8 cellular contexts compared by ENCODE assay signal in genomic region chr19:11506101-11506555, GRCh38. TPM values are rescaled to one million over a fixed set of nuclear protein-coding genes. Genes with fewer than 3 reads are reported as not detected.
DNase-seq lines count a peak whose midpoint lies in the region; ATAC-seq and TF ChIP-seq lines count a peak whose summit lies in the region.

No MANE protein-coding gene starts in this region.

- no peaks in the 10 kb centered on the region for H3K27me3 ChIP-seq in CD8-positive, alpha-beta T cell (ENCODE audit: insufficient read depth, low read length)
- no peaks in the 10 kb centered on the region for H3K27me3 ChIP-seq in IMR-90 (ENCODE audit: control insufficient read depth, insufficient read depth, low read length)

- peak overlapping the region; percentile 97 for H3K27ac ChIP-seq in CD8-positive, alpha-beta T cell (ENCODE audit: low read depth, low read length)
- peak overlapping the region; percentile 69; the same call in 1 of the 2 replicates for H3K27ac ChIP-seq in IMR-90 (ENCODE audit: insufficient read depth, low read length)

- H3K18ac ChIP-seq in IMR-90 (ENCODE audit: low read depth, low read length): no peak overlapping the region

- H2BK5ac ChIP-seq in IMR-90 (ENCODE audit: low read depth, low read length, poor library complexity, severe bottlenecking): peak overlapping the region; percentile 31

- H3K14ac ChIP-seq in IMR-90 (replicated peaks; ENCODE audit: low read depth, low read length): peak overlapping the region; percentile 91

- H2AK9ac ChIP-seq in IMR-90 (replicated peaks; ENCODE audit: low read depth, low read length, poor library complexity): peak overlapping the region; percentile 99

- ATAC-seq in CD8-positive, alpha-beta T cell: peak; percentile 2
- ATAC-seq in GM21529 (IDR thresholded peaks at IDR 0.05; ENCODE audit: unreplicated experiment) (peak; percentile 32), IMR-90 (ENCODE audit: low read depth) (peak; percentile 15), HG03095 (IDR thresholded peaks at IDR 0.05; ENCODE audit: unreplicated experiment) (no peak)

- no TSS peak for BruUV-seq in IMR-90 (replicated peaks; lab: Mats Ljungman, UMichigan)

- H3K4me1 ChIP-seq in CD8-positive, alpha-beta T cell (ENCODE audit: insufficient read depth, low read length): peaks cover 14% of the 10 kb centered on the region
- peaks cover 6% of the 10 kb centered on the region for H3K4me1 ChIP-seq in IMR-90 (ENCODE audit: control insufficient read depth, insufficient read depth, low read length)

- peak overlapping the region; percentile 96 for H3K4me3 ChIP-seq in CD8-positive, alpha-beta T cell (ENCODE audit: low read depth, low read length)
- H3K4me3 ChIP-seq in IMR-90 (ENCODE audit: insufficient read depth, low read depth, low read length) (peak overlapping the region; percentile 60), cardiac fibroblast (replicated peaks in 1 of 2; ENCODE audit: low read depth in 2 of 2, low read length in 2 of 2) (peak overlapping the region; percentile 46 to 70)

- no peaks in the 10 kb centered on the region for H3K9me3 ChIP-seq in CD8-positive, alpha-beta T cell (ENCODE audit: low read length)
- no peaks in the 10 kb centered on the region for H3K9me3 ChIP-seq in IMR-90 (ENCODE audit: control insufficient read depth, insufficient read depth, low read length)

- no peaks in the 10 kb centered on the region for H3K27me3 Mint-ChIP-seq in CD8-positive, alpha-beta T cell (ENCODE audit: low read depth)
- H3K27me3 Mint-ChIP-seq in mesothelial cell of epicardium (ENCODE audit: low read depth): no peaks in the 10 kb centered on the region

- peak in 1 of 7 experiments; percentile 54 for DNase-seq in CD8-positive, alpha-beta T cell
- no peak for DNase-seq in IMR-90
- DNase-seq in cardiac fibroblast (ENCODE audit: low read depth in 2 of 2): no peak
- no peak for DNase-seq in mesothelial cell of epicardium (ENCODE audit: low spot score in 2 of 2, unreplicated experiment in 2 of 2)
- DNase-seq in NCI-H2171 treated with DMSO at 0.1 percent for 48 hours (lab: John Stamatoyannopoulos, UW): no peak
- DNase-seq in LoVo (ENCODE audit: low spot score): no peak

- no peak for TF ChIP-seq RAD21 in IMR-90 (IDR thresholded peaks at IDR 0.05; ENCODE audit: low read length)

- H4K91ac ChIP-seq in IMR-90 (ENCODE audit: insufficient read depth, low read depth, low read length): peak overlapping the region; percentile 82

- H2BK20ac ChIP-seq in IMR-90 (ENCODE audit: low read depth, low read length): no peak overlapping the region

- peaks cover 14 to 30% of the 10 kb centered on the region in 2 experiments; a peak in 3 of 4 replicates for H3K79me1 ChIP-seq in IMR-90 (ENCODE audit: low read depth in 1 of 2, low read length in 2 of 2)

- H3K36me3 Mint-ChIP-seq in CD8-positive, alpha-beta T cell: peaks cover 18% of the 10 kb centered on the region
- H3K36me3 Mint-ChIP-seq in mesothelial cell of epicardium: peaks cover 6% of the 10 kb centered on the region

- peaks cover 4% of the 10 kb centered on the region for H3K9me1 ChIP-seq in IMR-90 (ENCODE audit: insufficient read depth, low read length)

- intact Hi-C loops in CD8-positive, alpha-beta T cell (cut with DNase I, micrococcal nuclease): loop anchor here in 1 of 2 experiments (10.0 kb wide), 1 partner anchor 631 kb away; the partner anchor contains the start of gene CARM1
- intact Hi-C loops in IMR-90 (cut with micrococcal nuclease): no loop called here

- H3K36me3 ChIP-seq in CD8-positive, alpha-beta T cell (ENCODE audit: insufficient read depth, low read length): no peaks in the 10 kb centered on the region
- peaks cover 1% of the 10 kb centered on the region for H3K36me3 ChIP-seq in IMR-90 (ENCODE audit: control insufficient read depth, insufficient read depth, low read length)

- H3K9ac ChIP-seq in IMR-90 (ENCODE audit: low read depth, low read length): peak overlapping the region; percentile 66

- H3K9me3 Mint-ChIP-seq in CD8-positive, alpha-beta T cell: no peaks in the 10 kb centered on the region
- H3K9me3 Mint-ChIP-seq in mesothelial cell of epicardium: no peaks in the 10 kb centered on the region

- H4K5ac ChIP-seq in IMR-90 (ENCODE audit: low read depth, low read length): peak overlapping the region; percentile 90

- no peak overlapping the region for H2BK15ac ChIP-seq in IMR-90 (ENCODE audit: low read depth, low read length)

- CTCF ChIA-PET in CD8-positive, alpha-beta T cell (lab: Charles Lee): no interaction called here
- CTCF ChIA-PET in IMR-90 (lab: Yijun Ruan, JAX): no interaction called here

- TF ChIP-seq CTCF in CD8-positive, alpha-beta T cell (IDR thresholded peaks at IDR 0.05): no peak
- TF ChIP-seq CTCF in IMR-90 (conservative IDR thresholded peaks at IDR 0.05; ENCODE audit: low read depth, low read length) (no peak), cardiac fibroblast (IDR thresholded peaks at IDR 0.05; ENCODE audit: low read depth, low read length) (no peak), mesothelial cell of epicardium (IDR thresholded peaks at IDR 0.05; ENCODE audit: unreplicated experiment) (no peak)

- no peak overlapping the region for H3K27ac Mint-ChIP-seq in CD8-positive, alpha-beta T cell
- peak overlapping the region; percentile 97 for H3K27ac Mint-ChIP-seq in mesothelial cell of epicardium

- peak overlapping the region; percentile 95 for H3K4me2 ChIP-seq in IMR-90 (ENCODE audit: low read depth, low read length)

- in situ Hi-C loops in IMR-90 (cut with MboI; ENCODE audit: low sequenced_read_pairs): no loop called here

- no peak overlapping the region for H3K23ac ChIP-seq in IMR-90 (ENCODE audit: low read depth, low read length)

- peak overlapping the region; percentile 90 for H2AFZ ChIP-seq in IMR-90 (replicated peaks; ENCODE audit: low read length, poor library complexity)

- peak overlapping the region; percentile 76 for H3K4ac ChIP-seq in IMR-90 (ENCODE audit: low read depth, low read length)

- no peak overlapping the region for H2BK120ac ChIP-seq in IMR-90 (ENCODE audit: low read depth, low read length)

- 33% methylated on average over 9 of the region's 20 CpGs; no CpG with 5 or more reads in 1 of the 2 experiments for WGBS in IMR-90 (ENCODE audit: extremely low coverage in 2 of 2, insufficient read length in 1 of 2), 2 experiments

- H3K4me1 Mint-ChIP-seq in CD8-positive, alpha-beta T cell (ENCODE audit: low read depth): peaks cover 18% of the 10 kb centered on the region
- peaks cover 14% of the 10 kb centered on the region for H3K4me1 Mint-ChIP-seq in mesothelial cell of epicardium

- no peak overlapping the region for H3K56ac ChIP-seq in IMR-90 (ENCODE audit: extremely low read depth, insufficient read depth, low read length)

- H3K4me3 Mint-ChIP-seq in CD8-positive, alpha-beta T cell: peak overlapping the region; percentile 93
- H3K4me3 Mint-ChIP-seq in mesothelial cell of epicardium: peak overlapping the region; percentile 83

- POLR2A ChIA-PET in CD8-positive, alpha-beta T cell (lab: Charles Lee): interaction anchor here (1.0 to 1.3 kb wide), 2 partner anchors 13 to 23 kb away, joined by 3 to 4 read pairs; partner anchors contain the start of gene ECSIT
- POLR2A ChIA-PET in IMR-90 (lab: Charles Lee; ENCODE audit: unreplicated experiment): no interaction called here

- H2AK5ac ChIP-seq in IMR-90 (ENCODE audit: low read depth, low read length): peak overlapping the region; percentile 91

- peak overlapping the region; percentile 78 to 94 for H4K8ac ChIP-seq in IMR-90 (ENCODE audit: low read depth in 2 of 2, low read length in 2 of 2)

- H4K20me1 ChIP-seq in IMR-90 (ENCODE audit: insufficient read depth, low read length): no peaks in the 10 kb centered on the region

- dilution Hi-C loops in IMR-90 (cut with HindIII; ENCODE audit: low sequenced_read_pairs, unreplicated experiment): no loop called here

- no peak for TF ChIP-seq POLR2A in IMR-90 (IDR thresholded peaks at IDR 0.05; ENCODE audit: low read depth, low read length)

TF ChIP-seq in IMR-90, 13 proteins besides CTCF, POLR2A, EP300 and RAD21 (continues in another document):
- no peak for TF ChIP-seq RFX5 (IDR thresholded peaks at IDR 0.05; ENCODE audit: low read depth, low read length)
- no peak for TF ChIP-seq MAFK (IDR thresholded peaks at IDR 0.05; ENCODE audit: low read depth, low read length)
- no peak for TF ChIP-seq SMC3 (IDR thresholded peaks at IDR 0.05; ENCODE audit: low read depth, low read length)
- TF ChIP-seq RCOR1 (IDR thresholded peaks at IDR 0.05; ENCODE audit: insufficient replicate concordance, low read length): no peak
- TF ChIP-seq MAZ (IDR thresholded peaks at IDR 0.05; ENCODE audit: borderline replicate concordance, low read depth, low read length): no peak

RNA-seq across cellular contexts. Expression of gene ZNF653, which starts 0.5 kb away (rescaled TPM):
- 1 to 10 TPM; 9.7 to 10.0 TPM for total RNA-seq in CD8-positive, alpha-beta T cell
- total RNA-seq in IMR-90 (2012; rRNA removed) (3.9 and 4.4 TPM in 2 replicates), mesothelial cell of epicardium (13.9 to 16.5 TPM (median 15.4 TPM) in 3 replicates)
- 9.0 and 10.3 TPM in 2 replicates for polyA plus RNA-seq in IMR-90 (2012; rRNA removed)
- polyA plus RNA-seq in IMR-90 (2012; cell fraction: cytosol; rRNA removed): 7.2 and 9.3 TPM in 2 replicates
- 26.5 and 30.3 TPM in 2 replicates for polyA plus RNA-seq in IMR-90 (2012; cell fraction: nucleus; rRNA removed; ENCODE audit: low replicate concordance)

RNA-seq across cellular contexts. Expression of gene ECSIT, which starts 22.8 kb away (rescaled TPM):
- 10 to 100 TPM; 31.1 to 32.4 TPM for total RNA-seq in CD8-positive, alpha-beta T cell
- total RNA-seq in IMR-90 (2012; rRNA removed): 31.9 and 42.3 TPM in 2 replicates
- polyA plus RNA-seq in IMR-90 (2012; rRNA removed): 30.5 and 31.4 TPM in 2 replicates
- 39.6 and 41.7 TPM in 2 replicates for polyA plus RNA-seq in IMR-90 (2012; cell fraction: cytosol; rRNA removed)
- polyA plus RNA-seq in IMR-90 (2012; cell fraction: nucleus; rRNA removed; ENCODE audit: low replicate concordance): 52.4 and 89.1 TPM in 2 replicates
- total RNA-seq in mesothelial cell of epicardium: 32.1 to 34.4 TPM (median 32.2 TPM) in 3 replicates

RNA-seq across cellular contexts. Expression of gene ELAVL3, which starts 25.3 kb away (rescaled TPM):
- total RNA-seq in CD8-positive, alpha-beta T cell: under 1 TPM in 1 of 2 experiments, not detected in 1; 0.08 TPM
- total RNA-seq in IMR-90 (2012; rRNA removed): not detected in 2 replicates
- not detected in 2 replicates for polyA plus RNA-seq in IMR-90 (2012; rRNA removed)
- not detected in 2 replicates for polyA plus RNA-seq in IMR-90 (2012; cell fraction: cytosol; rRNA removed)
- 0.02 TPM in 2 replicates for polyA plus RNA-seq in IMR-90 (2012; cell fraction: nucleus; rRNA removed; ENCODE audit: low replicate concordance)
- 0.07 to 0.63 TPM in 2 of 3 replicates, not detected in the other for total RNA-seq in mesothelial cell of epicardium

RNA-seq across cellular contexts. Expression of gene CNN1, which starts 32.5 kb away (rescaled TPM):
- total RNA-seq in CD8-positive, alpha-beta T cell: not detected
- total RNA-seq in IMR-90 (2012; rRNA removed) (102 TPM in 2 replicates), mesothelial cell of epicardium (27.7 to 30.1 TPM (median 29.6 TPM) in 3 replicates)
- polyA plus RNA-seq in IMR-90 (2012; rRNA removed): 196 and 207 TPM in 2 replicates
- 132 and 257 TPM in 2 replicates for polyA plus RNA-seq in IMR-90 (2012; cell fraction: cytosol; rRNA removed)
- polyA plus RNA-seq in IMR-90 (2012; cell fraction: nucleus; rRNA removed; ENCODE audit: low replicate concordance): 103 and 118 TPM in 2 replicates

RNA-seq across cellular contexts. Expression of gene ELOF1, which starts 52.9 kb away (rescaled TPM):
- total RNA-seq in CD8-positive, alpha-beta T cell: 10 to 100 TPM; 40.3 to 41.0 TPM
- total RNA-seq in IMR-90 (2012; rRNA removed) (62.4 and 121 TPM in 2 replicates), mesothelial cell of epicardium (41.3 to 47.1 TPM (median 46.0 TPM) in 3 replicates)
- 96.0 and 96.8 TPM in 2 replicates for polyA plus RNA-seq in IMR-90 (2012; rRNA removed)
- polyA plus RNA-seq in IMR-90 (2012; cell fraction: cytosol; rRNA removed): 89.4 and 136 TPM in 2 replicates
- 57.0 and 72.5 TPM in 2 replicates for polyA plus RNA-seq in IMR-90 (2012; cell fraction: nucleus; rRNA removed; ENCODE audit: low replicate concordance)
